ENCODE assay signal across 17 cellular contexts in genomic region chr14:33777651-33778050, GRCh38.
DNase-seq lines count a peak whose midpoint lies in the region; TF ChIP-seq lines count a peak whose summit lies in the region.
"Had no signal": no experiment of that assay in that cellular context is flagged by ENCODE, and none has a peak within 500 bp of the region (broad histone marks: within the 10 kb centered on the region; RNA-seq: fewer than 3 reads in every experiment).

No MANE protein-coding gene starts in this region.

- H3K4me3 Mint-ChIP-seq in HFFc6 (no peak overlapping the region), mesothelial cell of epicardium (no peak overlapping the region)
- H3K4me3 Mint-ChIP-seq: B cell; CD4-positive, alpha-beta T cell; T-cell had no signal

- no peaks in the 10 kb centered on the region for H3F3A ChIP-seq in SK-N-SH (replicated peaks; ENCODE audit: insufficient read depth)

- 46% methylated on average over 7 of the region's 7 CpGs for WGBS in SK-N-SH (ENCODE audit: low lambda C conversion rate)

- H3K27ac ChIP-seq in SK-N-SH (ENCODE audit: low read depth in 2 of 2, low read length in 1 of 2) (peak overlapping the region in 1 of 2 experiments; percentile 35; a peak in 1 of 4 replicates), WERI-Rb-1 (no peak overlapping the region)
- H3K27ac ChIP-seq: SJCRH30 had no signal

- H3K27me3 Mint-ChIP-seq in HFFc6 (ENCODE audit: insufficient read depth): 0 out of 2 replicates have a peak, but pooled peaks cover 2% of the 10 kb centered on the region
- H3K27me3 Mint-ChIP-seq in mesothelial cell of epicardium (ENCODE audit: low read depth): no peaks in the 10 kb centered on the region
- H3K27me3 Mint-ChIP-seq: B cell; CD4-positive, alpha-beta T cell had no signal

- H3K36me3 Mint-ChIP-seq in HFFc6 (ENCODE audit: low read depth): no peaks in the 10 kb centered on the region
- no peaks in the 10 kb centered on the region for H3K36me3 Mint-ChIP-seq in mesothelial cell of epicardium
- H3K36me3 Mint-ChIP-seq: T-cell had no signal

- H3K4me1 Mint-ChIP-seq in HFFc6 (ENCODE audit: low read depth) (peaks cover 27% of the 10 kb centered on the region; the same call in 1 of the 2 replicates), mesothelial cell of epicardium (peaks cover 34% of the 10 kb centered on the region)
- H3K4me1 Mint-ChIP-seq: B cell, T-cell had no signal

- H3K9me3 ChIP-seq in SK-N-SH: no peaks in the 10 kb centered on the region
- H3K9me3 ChIP-seq in WERI-Rb-1 (ENCODE audit: severe bottlenecking): no peaks in the 10 kb centered on the region
- H3K9me3 ChIP-seq: SJCRH30 had no signal

- no peaks in the 10 kb centered on the region for H3K9me3 Mint-ChIP-seq in HFFc6
- H3K9me3 Mint-ChIP-seq in mesothelial cell of epicardium: no peaks in the 10 kb centered on the region
- H3K9me3 Mint-ChIP-seq: CD4-positive, alpha-beta T cell; T-cell had no signal

- POLR2A ChIA-PET in SK-N-SH (lab: Yijun Ruan, JAX): no interaction called here

- H3K4me3 ChIP-seq in SK-N-SH (ENCODE audit: low read depth in 2 of 2, low read length in 1 of 2): no peak overlapping the region
- H3K4me3 ChIP-seq in WERI-Rb-1 (ENCODE audit: low read depth, low read length): no peak overlapping the region
- H3K4me3 ChIP-seq: SJCRH30 had no signal

- H3K4me2 ChIP-seq in SK-N-SH: no peak overlapping the region

- no peak for TF ChIP-seq RAD21 in SK-N-SH (IDR thresholded peaks at IDR 0.05; ENCODE audit: low read length)

- H4K20me1 ChIP-seq in SK-N-SH (ENCODE audit: insufficient read depth): no peaks in the 10 kb centered on the region

- no peaks in the 10 kb centered on the region for H3K79me2 ChIP-seq in SK-N-SH (ENCODE audit: insufficient read depth)

- H3K27ac Mint-ChIP-seq in HFFc6 (no peak overlapping the region), mesothelial cell of epicardium (peak overlapping the region; percentile 51)
- H3K27ac Mint-ChIP-seq: B cell; CD4-positive, alpha-beta T cell; T-cell had no signal

- no peak overlapping the region for H3K9ac ChIP-seq in SK-N-SH

- CTCF ChIA-PET in SK-N-SH (lab: Yijun Ruan, JAX): interaction anchor here (1.1 kb wide), 1 partner anchor 15 kb away, joined by 3 read pairs; no protein-coding TSS in a partner anchor

- no peak overlapping the region for H2AFZ ChIP-seq in SK-N-SH (ENCODE audit: low read depth)

- H3K36me3 ChIP-seq in SK-N-SH (replicated peaks in 1 of 2; ENCODE audit: control insufficient read depth in 1 of 2, insufficient read depth in 2 of 2, low read length in 1 of 2) (no peaks in the 10 kb centered on the region), WERI-Rb-1 (no peaks in the 10 kb centered on the region)
- H3K36me3 ChIP-seq: SJCRH30 had no signal

- H3K4me1 ChIP-seq in SK-N-SH (ENCODE audit: control insufficient read depth in 1 of 2, insufficient read depth in 2 of 2, low read depth in 1 of 2, low read length in 1 of 2): peaks cover 0 to 24% of the 10 kb centered on the region in 2 experiments; a peak in 3 of 4 replicates

- TF ChIP-seq EP300 in SK-N-SH (IDR thresholded peaks at IDR 0.05; ENCODE audit: borderline replicate concordance in 1 of 2, low read depth in 1 of 2, low read length in 1 of 2): 0 out of 4 replicates have a peak, but pooled peaks of 1 of the 2 experiments have one; percentile 14

- in situ Hi-C loops in GM13976 (cut with MboI; ENCODE audit: low sequenced_read_pairs, unreplicated experiment): loop anchor here (25.0 kb wide), 1 partner anchor 1065 kb away; no protein-coding TSS in a partner anchor

- H3K27me3 ChIP-seq in SK-N-SH (ENCODE audit: insufficient read depth) (no peaks in the 10 kb centered on the region), WERI-Rb-1 (ENCODE audit: insufficient read depth, low read depth, severe bottlenecking) (no peaks in the 10 kb centered on the region)
- H3K27me3 ChIP-seq: SJCRH30 had no signal

- peak; percentile 76 for DNase-seq in EH (ENCODE audit: low read depth)
- peak; percentile 49 for DNase-seq in HFFc6
- DNase-seq in SK-N-SH: no peak
- no peak for DNase-seq in mesothelial cell of epicardium (ENCODE audit: low spot score in 2 of 2, unreplicated experiment in 2 of 2)
- DNase-seq in GM13976 (ENCODE audit: low spot score): no peak
- DNase-seq in SKM-1 treated with dmso at 0.1 percent for 144 hours (lab: John Stamatoyannopoulos, UW; ENCODE audit: unreplicated experiment): no peak
- no peak for DNase-seq in WERI-Rb-1
- DNase-seq in NCI-H1092 treated with DMSO at 0.1 percent for 48 hours (lab: John Stamatoyannopoulos, UW): no peak
- DNase-seq: CD4-positive, alpha-beta T cell; KG1; NCI-H1417; NCI-H1930; NCI-H2171; NCI-H510A treated with DMSO at 0.1 percent for 48 hours; T-cell had no signal

- H3K9me2 ChIP-seq in SK-N-SH: no peaks in the 10 kb centered on the region

- TF ChIP-seq CTCF in HFFc6 (IDR thresholded peaks at IDR 0.05) (no peak), SK-N-SH (IDR thresholded peaks at IDR 0.05) (no peak), mesothelial cell of epicardium (IDR thresholded peaks at IDR 0.05; ENCODE audit: unreplicated experiment) (no peak), GM13976 (IDR thresholded peaks at IDR 0.05; ENCODE audit: borderline replicate concordance, control extremely low read depth, extremely low read depth, insufficient read depth, missing control alignments) (no peak), WERI-Rb-1 (IDR thresholded peaks at IDR 0.05; ENCODE audit: low read depth, low read length) (no peak)

TF ChIP-seq in SK-N-SH, 30 proteins besides CTCF, POLR2A, EP300 and RAD21 (continues in another document):
- TF ChIP-seq MEF2A (IDR thresholded peaks at IDR 0.05; ENCODE audit: borderline replicate concordance, low read depth) (no peak), CHD2 (IDR thresholded peaks at IDR 0.05; ENCODE audit: low read length, partially characterized antibody) (no peak), TEAD4 (IDR thresholded peaks at IDR 0.05; ENCODE audit: borderline replicate concordance, insufficient read depth) (no peak), MXI1 (IDR thresholded peaks at IDR 0.05; ENCODE audit: low read depth, low read length) (no peak), JUND (IDR thresholded peaks at IDR 0.05) (no peak), NFIC (IDR thresholded peaks at IDR 0.05; ENCODE audit: borderline replicate concordance) (peak; percentile 33; the same call in 1 of the 2 replicates), SMC3 (IDR thresholded peaks at IDR 0.05; ENCODE audit: low read depth, low read length) (no peak), ELF1 (IDR thresholded peaks at IDR 0.05) (no peak), RCOR1 (IDR thresholded peaks at IDR 0.05; ENCODE audit: low read length) (no peak), MAX (IDR thresholded peaks at IDR 0.05; ENCODE audit: low read depth) (no peak)
- TF ChIP-seq, protein P1, sequence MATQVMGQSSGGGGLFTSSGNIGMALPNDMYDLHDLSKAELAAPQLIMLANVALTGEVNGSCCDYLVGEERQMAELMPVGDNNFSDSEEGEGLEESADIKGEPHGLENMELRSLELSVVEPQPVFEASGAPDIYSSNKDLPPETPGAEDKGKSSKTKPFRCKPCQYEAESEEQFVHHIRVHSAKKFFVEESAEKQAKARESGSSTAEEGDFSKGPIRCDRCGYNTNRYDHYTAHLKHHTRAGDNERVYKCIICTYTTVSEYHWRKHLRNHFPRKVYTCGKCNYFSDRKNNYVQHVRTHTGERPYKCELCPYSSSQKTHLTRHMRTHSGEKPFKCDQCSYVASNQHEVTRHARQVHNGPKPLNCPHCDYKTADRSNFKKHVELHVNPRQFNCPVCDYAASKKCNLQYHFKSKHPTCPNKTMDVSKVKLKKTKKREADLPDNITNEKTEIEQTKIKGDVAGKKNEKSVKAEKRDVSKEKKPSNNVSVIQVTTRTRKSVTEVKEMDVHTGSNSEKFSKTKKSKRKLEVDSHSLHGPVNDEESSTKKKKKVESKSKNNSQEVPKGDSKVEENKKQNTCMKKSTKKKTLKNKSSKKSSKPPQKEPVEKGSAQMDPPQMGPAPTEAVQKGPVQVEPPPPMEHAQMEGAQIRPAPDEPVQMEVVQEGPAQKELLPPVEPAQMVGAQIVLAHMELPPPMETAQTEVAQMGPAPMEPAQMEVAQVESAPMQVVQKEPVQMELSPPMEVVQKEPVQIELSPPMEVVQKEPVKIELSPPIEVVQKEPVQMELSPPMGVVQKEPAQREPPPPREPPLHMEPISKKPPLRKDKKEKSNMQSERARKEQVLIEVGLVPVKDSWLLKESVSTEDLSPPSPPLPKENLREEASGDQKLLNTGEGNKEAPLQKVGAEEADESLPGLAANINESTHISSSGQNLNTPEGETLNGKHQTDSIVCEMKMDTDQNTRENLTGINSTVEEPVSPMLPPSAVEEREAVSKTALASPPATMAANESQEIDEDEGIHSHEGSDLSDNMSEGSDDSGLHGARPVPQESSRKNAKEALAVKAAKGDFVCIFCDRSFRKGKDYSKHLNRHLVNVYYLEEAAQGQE (IDR thresholded peaks at IDR 0.05; ENCODE audit: low read depth, low read length): no peak
- TF ChIP-seq, protein P2, sequence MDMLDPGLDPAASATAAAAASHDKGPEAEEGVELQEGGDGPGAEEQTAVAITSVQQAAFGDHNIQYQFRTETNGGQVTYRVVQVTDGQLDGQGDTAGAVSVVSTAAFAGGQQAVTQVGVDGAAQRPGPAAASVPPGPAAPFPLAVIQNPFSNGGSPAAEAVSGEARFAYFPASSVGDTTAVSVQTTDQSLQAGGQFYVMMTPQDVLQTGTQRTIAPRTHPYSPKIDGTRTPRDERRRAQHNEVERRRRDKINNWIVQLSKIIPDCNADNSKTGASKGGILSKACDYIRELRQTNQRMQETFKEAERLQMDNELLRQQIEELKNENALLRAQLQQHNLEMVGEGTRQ (IDR thresholded peaks at IDR 0.05; ENCODE audit: borderline replicate concordance, low read depth, low read length): no peak
- TF ChIP-seq, protein P3, sequence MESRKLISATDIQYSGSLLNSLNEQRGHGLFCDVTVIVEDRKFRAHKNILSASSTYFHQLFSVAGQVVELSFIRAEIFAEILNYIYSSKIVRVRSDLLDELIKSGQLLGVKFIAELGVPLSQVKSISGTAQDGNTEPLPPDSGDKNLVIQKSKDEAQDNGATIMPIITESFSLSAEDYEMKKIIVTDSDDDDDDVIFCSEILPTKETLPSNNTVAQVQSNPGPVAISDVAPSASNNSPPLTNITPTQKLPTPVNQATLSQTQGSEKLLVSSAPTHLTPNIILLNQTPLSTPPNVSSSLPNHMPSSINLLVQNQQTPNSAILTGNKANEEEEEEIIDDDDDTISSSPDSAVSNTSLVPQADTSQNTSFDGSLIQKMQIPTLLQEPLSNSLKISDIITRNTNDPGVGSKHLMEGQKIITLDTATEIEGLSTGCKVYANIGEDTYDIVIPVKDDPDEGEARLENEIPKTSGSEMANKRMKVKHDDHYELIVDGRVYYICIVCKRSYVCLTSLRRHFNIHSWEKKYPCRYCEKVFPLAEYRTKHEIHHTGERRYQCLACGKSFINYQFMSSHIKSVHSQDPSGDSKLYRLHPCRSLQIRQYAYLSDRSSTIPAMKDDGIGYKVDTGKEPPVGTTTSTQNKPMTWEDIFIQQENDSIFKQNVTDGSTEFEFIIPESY (IDR thresholded peaks at IDR 0.05; ENCODE audit: borderline replicate concordance, low read depth): no peak

Comparison
In these comparisons a context has a peak if more than half of its experiments do, and no peak if none do; other contexts are left out.
1. DNase-seq: peak in EH (single experiment) and HFFc6 (single experiment); none in SK-N-SH (single experiment), mesothelial cell of epicardium (0 of 2), GM13976 (single experiment), SKM-1 treated with dmso at 0.1 percent for 144 hours (single experiment), WERI-Rb-1 (single experiment) and NCI-H1092 treated with DMSO at 0.1 percent for 48 hours (single experiment).